ENCODE assay signal across 7 cellular contexts in the genomic region with DNA sequence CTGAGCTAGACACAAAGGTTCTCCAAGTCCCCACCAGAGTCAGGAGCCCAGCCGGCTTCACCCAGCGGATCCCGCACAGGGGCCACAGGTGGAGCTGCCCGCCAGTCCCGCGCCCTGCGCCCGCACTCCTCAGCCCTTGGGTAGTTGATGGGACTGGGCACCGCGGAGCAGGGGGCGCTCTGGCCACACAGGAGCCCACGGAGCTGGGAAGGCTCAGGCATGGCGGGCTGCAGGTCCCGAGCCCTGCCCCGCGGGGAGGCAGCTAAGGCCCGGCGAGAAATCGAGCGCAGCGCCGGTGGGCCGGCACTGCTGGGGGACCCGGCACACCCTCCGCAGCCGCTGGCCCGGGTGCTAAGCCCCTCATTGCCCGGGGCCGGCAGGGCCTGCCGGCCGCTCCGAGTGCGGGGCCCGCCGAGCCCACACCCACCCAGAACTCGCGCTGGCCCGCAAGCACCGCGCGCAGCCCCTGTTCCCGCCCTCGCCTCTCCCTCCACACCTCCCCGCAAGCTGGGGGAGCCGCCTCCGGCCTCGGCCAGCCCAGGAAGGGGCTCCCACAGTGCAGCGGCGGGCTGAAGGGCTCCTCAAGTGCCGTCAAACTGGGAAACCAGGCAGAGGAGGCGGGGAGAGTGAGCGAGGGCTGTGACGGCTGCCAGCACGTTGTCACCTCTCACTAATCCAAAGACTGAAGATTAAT. TPM values are rescaled to one million over a fixed set of nuclear protein-coding genes. Genes with fewer than 3 reads are reported as not detected.
DNase-seq lines count a peak whose midpoint lies in the region; ATAC-seq, FAIRE-seq and TF ChIP-seq lines count a peak whose summit lies in the region.
"Not testable (repeated sequence)": the region's sequence is repeated elsewhere in the genome, so short reads cannot be mapped to it uniquely, and the experiment has no call there.

No MANE protein-coding gene starts in this region.

- H4K20me1 ChIP-seq in K562 (replicated peaks; ENCODE audit: control insufficient read depth, insufficient read depth, low read length); hepatocyte (ENCODE audit: insufficient read depth, poor library complexity, severe bottlenecking); HepG2 (ENCODE audit: insufficient read depth, low read length): not testable (repeated sequence)

- H2AK5ac ChIP-seq in mesenchymal stem cell (ENCODE audit: low read length, severe bottlenecking): not testable (repeated sequence)

- H4K91ac ChIP-seq in mesenchymal stem cell (ENCODE audit: low read length): not testable (repeated sequence)

- H3K4me1 ChIP-seq in K562 (replicated peaks in 1 of 2; ENCODE audit: control insufficient read depth in 2 of 2, insufficient read depth in 2 of 2, low read length in 2 of 2); hepatocyte (ENCODE audit: insufficient read depth); HepG2 (ENCODE audit: insufficient read depth, low read length); mesenchymal stem cell (ENCODE audit: control insufficient read depth, insufficient read depth, low read depth, low read length); testis: not testable (repeated sequence)
- H3K4me1 ChIP-seq in mucosa of descending colon (ENCODE audit: low read depth): peaks cover 11% of the 10 kb centered on the region

- H3K4me3 ChIP-seq in K562; hepatocyte; HepG2 (replicated peaks in 1 of 3; ENCODE audit: insufficient read depth in 1 of 3, low read depth in 2 of 3, low read length in 3 of 3); mesenchymal stem cell (ENCODE audit: insufficient read depth in 1 of 2, low read depth in 1 of 2, low read length in 2 of 2); mucosa of descending colon: not testable (repeated sequence)
- H3K4me3 ChIP-seq in testis: peak overlapping the region; percentile 39 to 47

- not testable (repeated sequence) for H3K27me3 ChIP-seq in K562 (ENCODE audit: control insufficient read depth in 2 of 2, insufficient read depth in 2 of 2, low read length in 2 of 2); hepatocyte; HepG2 (ENCODE audit: control insufficient read depth in 1 of 2, insufficient read depth in 2 of 2, low read length in 2 of 2); mesenchymal stem cell (ENCODE audit: control insufficient read depth in 1 of 2, insufficient read depth in 1 of 2, low read length in 2 of 2); testis

- not testable (repeated sequence) for H3K14ac ChIP-seq in mesenchymal stem cell (ENCODE audit: low read length in 2 of 2)

- H3K9me1 ChIP-seq in K562 (ENCODE audit: control insufficient read depth, insufficient read depth, low read length): not testable (repeated sequence)

- not testable (repeated sequence) for TF ChIP-seq RAD21 in K562 (CRISPR knock-in tag; conservative IDR thresholded peaks at IDR 0.05 in 1 of 2, IDR thresholded peaks at IDR 0.05 in 1 of 2); HepG2 (CRISPR knock-in tag; IDR thresholded peaks at IDR 0.05)

- H3K23ac ChIP-seq in mesenchymal stem cell (ENCODE audit: low read length in 2 of 2): not testable (repeated sequence)

- intact Hi-C loops in K562 (cut with micrococcal nuclease); mucosa of descending colon (cut with DNase I, micrococcal nuclease); testis (cut with DNase I; ENCODE audit: low total_unique reads): not testable (repeated sequence)
- intact Hi-C loops in HepG2 (cut with micrococcal nuclease; ENCODE audit: unreplicated experiment): loop anchor here (10.0 kb wide), 1 partner anchor 100 kb away; no protein-coding TSS in a partner anchor

- H3K9ac ChIP-seq in K562 (ENCODE audit: insufficient read depth in 1 of 2, low read depth in 2 of 2, low read length in 2 of 2); HepG2 (ENCODE audit: insufficient read depth, low read depth, low read length); mesenchymal stem cell (ENCODE audit: low read length): not testable (repeated sequence)

- H4K8ac ChIP-seq in mesenchymal stem cell (ENCODE audit: low read length): peak overlapping the region; percentile 17

- 88% methylated on average over 12 of the region's 54 CpGs for WGBS in K562 (ENCODE audit: insufficient coverage, low coverage, missing lambda C conversion rate)
- 96% methylated on average over 41 of the region's 54 CpGs for WGBS in hepatocyte (ENCODE audit: low lambda C conversion rate, missing lambda C conversion rate)
- WGBS in HepG2 (ENCODE audit: low lambda C conversion rate): 96% methylated on average over 35 of the region's 54 CpGs
- 95% methylated on average over 36 of the region's 54 CpGs for WGBS in mesenchymal stem cell
- 38 to 78% methylated on average over 5 to 40 of the region's 54 CpGs for WGBS in testis, 2 donors

- H2BK5ac ChIP-seq in mesenchymal stem cell (ENCODE audit: low read depth, low read length, poor library complexity, severe bottlenecking): not testable (repeated sequence)

- not testable (repeated sequence) for TF ChIP-seq CTCF in C4-2B (conservative IDR thresholded peaks at IDR 0.05); K562 (IDR thresholded peaks at IDR 0.05 in 2 of 3, conservative IDR thresholded peaks at IDR 0.05 in 1 of 3; ENCODE audit: insufficient read depth in 2 of 3, low read depth in 1 of 3, low read length in 3 of 3); hepatocyte (IDR thresholded peaks at IDR 0.05; ENCODE audit: poor library complexity); HepG2 (CRISPR knock-in tag; IDR thresholded peaks at IDR 0.05); mucosa of descending colon (IDR thresholded peaks at IDR 0.05); testis (IDR thresholded peaks at IDR 0.05)

- H2BK12ac ChIP-seq in mesenchymal stem cell (ENCODE audit: low read length in 2 of 2): not testable (repeated sequence)

- not testable (repeated sequence) for H3K9me2 ChIP-seq in hepatocyte (replicated peaks; ENCODE audit: insufficient read depth)

- DNase-seq in K562 (ENCODE audit: extremely low read depth in 1 of 4, low spot score in 3 of 4); hepatocyte (ENCODE audit: low spot score); HepG2 (ENCODE audit: low spot score); mesenchymal stem cell; testis: not testable (repeated sequence)
- DNase-seq in mucosa of descending colon: peak in 2 of 3 donors; percentile 36 to 54

- TF ChIP-seq POLR2A in K562 (conservative IDR thresholded peaks at IDR 0.05); HepG2 (IDR thresholded peaks at IDR 0.05; ENCODE audit: insufficient read depth in 1 of 2, low read depth in 2 of 2, low read length in 2 of 2); testis (IDR thresholded peaks at IDR 0.05): not testable (repeated sequence)

- H2AFZ ChIP-seq in K562 (ENCODE audit: low read depth, low read length); hepatocyte; HepG2 (ENCODE audit: low read length); mesenchymal stem cell (ENCODE audit: low read depth, low read length): not testable (repeated sequence)

- BruUV-seq in K562 (replicated peaks; lab: Mats Ljungman, UMichigan); HepG2 (replicated peaks; lab: Mats Ljungman, UMichigan): not testable (repeated sequence)

- H3K27ac ChIP-seq in C4-2B (peak overlapping the region; percentile 61), hepatocyte (peak overlapping the region; percentile 91)
- not testable (repeated sequence) for H3K27ac ChIP-seq in K562 (ENCODE audit: extremely low read depth, low read depth, low read length); HepG2 (ENCODE audit: extremely low read length, insufficient read depth, low read length); mesenchymal stem cell (ENCODE audit: low read length, poor library complexity, severe bottlenecking); testis

- not testable (repeated sequence) for H3K79me2 ChIP-seq in K562 (ENCODE audit: control insufficient read depth, insufficient read depth, low read length); hepatocyte; HepG2 (ENCODE audit: insufficient read depth, low read length)

- in situ Hi-C loops in K562 (cut with MboI); HepG2 (cut with HindIII; ENCODE audit: extremely low pct_ligation_motif_present, low pct_unique_long_range_greater_than_20kb): not testable (repeated sequence)

- H3K36me3 ChIP-seq in K562 (ENCODE audit: control insufficient read depth, insufficient read depth, low read length); hepatocyte (replicated peaks; ENCODE audit: insufficient read depth, low read depth); HepG2 (replicated peaks in 1 of 2; ENCODE audit: control insufficient read depth in 1 of 2, insufficient read depth in 2 of 2, low read length in 2 of 2); mucosa of descending colon (ENCODE audit: low read depth); testis (ENCODE audit: low read depth, missing control alignments): not testable (repeated sequence)
- peaks cover 17 to 45% of the 10 kb centered on the region in 2 experiments for H3K36me3 ChIP-seq in mesenchymal stem cell (ENCODE audit: control insufficient read depth in 1 of 2, insufficient read depth in 2 of 2, low read depth in 1 of 2, low read length in 2 of 2)

- H3K9me3 ChIP-seq in K562 (replicated peaks; ENCODE audit: control insufficient read depth, insufficient read depth, low read depth, low read length); hepatocyte (ENCODE audit: low read depth); HepG2 (ENCODE audit: low read length); mesenchymal stem cell (ENCODE audit: control insufficient read depth, low read length); mucosa of descending colon; testis: not testable (repeated sequence)

- ATAC-seq in K562, HepG2, mucosa of descending colon: not testable (repeated sequence)

- not testable (repeated sequence) for H3K4ac ChIP-seq in mesenchymal stem cell (ENCODE audit: low read depth in 1 of 2, low read length in 2 of 2)

- not testable (repeated sequence) for H3K18ac ChIP-seq in mesenchymal stem cell (ENCODE audit: low read depth in 1 of 2, low read length in 2 of 2)

- not testable (repeated sequence) for TF ChIP-seq EP300 in K562 (IDR thresholded peaks at IDR 0.05; ENCODE audit: low read length); HepG2 (IDR thresholded peaks at IDR 0.05; ENCODE audit: low read depth in 2 of 2, low read length in 2 of 2); HepG2 (CRISPR knock-in tag; IDR thresholded peaks at IDR 0.05; ENCODE audit: borderline replicate concordance)

- FAIRE-seq in K562 (lab: Jason Lieb, UNC); HepG2 (lab: Jason Lieb, UNC): not testable (repeated sequence)

- not testable (repeated sequence) for H3K4me2 ChIP-seq in K562 (ENCODE audit: insufficient read depth, low read length); hepatocyte; HepG2 (ENCODE audit: low read depth, low read length); mesenchymal stem cell (ENCODE audit: low read length, poor library complexity, severe bottlenecking)

- H2BK120ac ChIP-seq in mesenchymal stem cell (ENCODE audit: low read depth, low read length): not testable (repeated sequence)

- CTCF ChIA-PET in K562 (lab: Yijun Ruan, JAX; ENCODE audit: low intra/inter-chr PET ratio); HepG2 (lab: Yijun Ruan, JAX; ENCODE audit: low intra/inter-chr PET ratio, low total read pairs): not testable (repeated sequence)

- POLR2A ChIA-PET in K562 (lab: Yijun Ruan, JAX); HepG2 (lab: Yijun Ruan, JAX): not testable (repeated sequence)

- H3K79me1 ChIP-seq in mesenchymal stem cell (replicated peaks; ENCODE audit: low read length, poor library complexity, severe bottlenecking): not testable (repeated sequence)

- H2BK15ac ChIP-seq in mesenchymal stem cell (ENCODE audit: low read depth, poor library complexity, severe bottlenecking): not testable (repeated sequence)

RNA-seq across cellular contexts. Expression of gene SLC35F5, which starts 52.0 kb away (rescaled TPM):
- total RNA-seq in K562 (2011; cell fraction: chromatin; rRNA removed; ENCODE audit: low replicate concordance): 83.3 and 173 TPM in 2 replicates
- total RNA-seq in K562 (2011; cell fraction: nucleolus; rRNA removed): 52.5 and 55.1 TPM in 2 replicates
- 101 and 197 TPM in 2 replicates for total RNA-seq in K562 (2011; cell fraction: nucleoplasm; rRNA removed)
- total RNA-seq in K562 (2014; rRNA removed) (26.4 and 27.6 TPM in 2 replicates), K562 (2014; rRNA removed; fragmentation: Illumina TruSeq; extraction: Trizol) (46.4 and 52.4 TPM in 2 replicates), K562 (2015; rRNA removed; fragmentation: Illumina TruSeq; extraction: Trizol) (44.9 and 45.5 TPM in 2 replicates), K562 (2021) (32.3 and 32.9 TPM in 2 replicates), hepatocyte (132 and 145 TPM in 2 replicates), HepG2 (2016; rRNA removed; fragmentation: Illumina TruSeq; extraction: Trizol) (121 and 174 TPM in 2 replicates), mucosa of descending colon (100 to 1,000 TPM in 2 of 3 donors, 10 to 100 TPM in 1; 78.8 to 132 (median 125) TPM), testis (100 to 1,000 TPM; 102 to 110 TPM)
- polyA plus RNA-seq in K562 (2011; rRNA removed) (36.8 and 50.7 TPM in 2 replicates), K562 (2014; fragmentation: Illumina TruSeq; extraction: Trizol) (28.6 and 30.5 TPM in 2 replicates), K562 (2014; fragmentation: Nextera tagmentation; extraction: Ambion mirVana) (1 to 10 TPM; 4.9 to 7.4 TPM), K562 (2014; rRNA removed) (21.3 and 22.7 TPM in 2 replicates), hepatocyte (67.5 and 69.4 TPM in 2 replicates), HepG2 (2011; rRNA removed) (122 and 139 TPM in 2 replicates), testis (ENCODE audit: insufficient read depth, low read depth, low replicate concordance) (62.1 TPM)
- 13.2 and 19.2 TPM in 2 replicates for polyA plus RNA-seq in K562 (2011; cell fraction: cytosol; rRNA removed)
- polyA plus RNA-seq in K562 (2011; cell fraction: nucleus; rRNA removed): 27.4 and 38.1 TPM in 2 replicates
- 13.1 and 14.0 TPM in 2 replicates for polyA plus RNA-seq in K562 (2012)
- polyA minus RNA-seq in K562 (2011; rRNA and poly(A)+ RNA removed): 77.0 and 85.0 TPM in 2 replicates
- polyA minus RNA-seq in K562 (2011; cell fraction: cytosol; rRNA and poly(A)+ RNA removed): 31.1 and 45.5 TPM in 2 replicates
- polyA minus RNA-seq in K562 (2011; cell fraction: nucleus; rRNA and poly(A)+ RNA removed): 59.1 and 92.5 TPM in 2 replicates
- total RNA-seq in HepG2 (2016; cell fraction: cytosol; rRNA removed; fragmentation: Illumina TruSeq; extraction: Trizol; ENCODE audit: low read depth): 40.5 and 41.4 TPM in 2 replicates
- 122 and 176 TPM in 2 replicates for total RNA-seq in HepG2 (2016; cell fraction: insoluble cytoplasmic fraction; rRNA removed; fragmentation: Illumina TruSeq; extraction: Trizol)
- 98.6 and 102 TPM in 2 replicates for total RNA-seq in HepG2 (2016; cell fraction: membrane; rRNA removed; fragmentation: Illumina TruSeq; extraction: Trizol)
- 219 and 225 TPM in 2 replicates for total RNA-seq in HepG2 (2016; cell fraction: nucleus; rRNA removed; fragmentation: Illumina TruSeq; extraction: Trizol)
- polyA plus RNA-seq in HepG2 (2011; cell fraction: cytosol; rRNA removed): 38.4 and 82.6 TPM in 2 replicates
- polyA plus RNA-seq in HepG2 (2011; cell fraction: nucleus; rRNA removed): 55.3 and 71.4 TPM in 2 replicates
- 80.5 and 107 TPM in 2 replicates for polyA plus RNA-seq in HepG2 (2012)
- polyA plus RNA-seq in HepG2 (2016; cell fraction: cytosol; fragmentation: Illumina TruSeq; extraction: Trizol; ENCODE audit: low read depth): 26.2 and 34.6 TPM in 2 replicates
- polyA plus RNA-seq in HepG2 (2016; cell fraction: insoluble cytoplasmic fraction; fragmentation: Illumina TruSeq; extraction: Trizol; ENCODE audit: low read depth): 84.8 and 91.3 TPM in 2 replicates
- 61.9 and 66.5 TPM in 2 replicates for polyA plus RNA-seq in HepG2 (2016; cell fraction: membrane; fragmentation: Illumina TruSeq; extraction: Trizol; ENCODE audit: low read depth)
- polyA plus RNA-seq in HepG2 (2016; cell fraction: nucleus; fragmentation: Illumina TruSeq; extraction: Trizol; ENCODE audit: insufficient read depth, low read depth): 169 and 172 TPM in 2 replicates
- 38.8 and 135 TPM in 2 replicates for polyA minus RNA-seq in HepG2 (2011; rRNA and poly(A)+ RNA removed; ENCODE audit: low replicate concordance)
- polyA minus RNA-seq in HepG2 (2011; cell fraction: cytosol; rRNA and poly(A)+ RNA removed): 123 and 165 TPM in 2 replicates
- polyA minus RNA-seq in HepG2 (2011; cell fraction: nucleus; rRNA and poly(A)+ RNA removed): 338 and 403 TPM in 2 replicates
- polyA plus RNA-seq in mesenchymal stem cell (2013, experiment 1 of 2): 46.0 TPM
- 48.9 TPM for polyA plus RNA-seq in mesenchymal stem cell (2013, experiment 2 of 2)
